ENCODE assay signal across 1 cellular context in the genomic region with DNA sequence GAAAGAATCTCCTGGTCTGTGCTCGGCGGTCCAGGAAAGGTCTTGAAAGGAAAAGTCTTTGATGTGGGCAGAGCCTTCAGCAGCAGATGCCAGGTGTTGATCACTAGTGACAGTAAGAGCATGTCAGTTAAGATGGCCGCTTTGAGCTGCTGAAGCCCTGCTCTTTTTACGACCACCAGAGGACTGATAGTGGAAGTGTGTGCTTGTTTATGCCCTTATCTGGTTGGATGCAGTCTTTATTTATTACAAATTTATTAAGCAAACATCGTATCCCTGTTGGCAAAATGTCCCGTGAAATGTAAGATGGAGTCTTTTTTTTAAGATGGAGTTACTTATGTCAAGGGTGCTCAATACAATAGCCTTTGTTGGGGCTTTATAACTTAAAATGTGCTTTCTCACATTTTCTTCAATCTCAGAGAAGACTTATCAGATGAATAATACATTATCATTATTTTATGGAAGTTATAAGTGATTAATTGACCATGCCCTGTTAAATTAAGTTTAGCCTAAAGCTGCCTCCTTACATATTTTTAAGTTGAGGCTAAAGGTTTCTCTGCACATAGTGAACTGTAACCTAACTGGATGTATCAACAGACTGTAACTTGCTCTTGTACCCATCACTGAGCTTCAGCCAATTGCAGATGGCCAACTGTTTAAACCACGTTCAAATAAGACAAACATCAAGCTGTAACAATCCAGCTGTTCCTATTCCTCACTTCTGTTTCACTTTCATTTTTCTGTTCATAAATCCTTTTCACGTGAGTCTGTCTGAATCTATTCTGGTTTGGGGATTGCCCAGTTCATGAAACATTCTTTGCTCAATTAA.
A peak's percentile ranks its signal among the peaks of the same experiment; 100 is the strongest.
TF ChIP-seq lines count a peak whose summit lies in the region.

No MANE protein-coding gene starts in this region.

TF ChIP-seq in K562, 482 proteins besides CTCF, POLR2A, EP300 and RAD21 (continued from another document and continues in another):
- TF ChIP-seq, protein P1, sequence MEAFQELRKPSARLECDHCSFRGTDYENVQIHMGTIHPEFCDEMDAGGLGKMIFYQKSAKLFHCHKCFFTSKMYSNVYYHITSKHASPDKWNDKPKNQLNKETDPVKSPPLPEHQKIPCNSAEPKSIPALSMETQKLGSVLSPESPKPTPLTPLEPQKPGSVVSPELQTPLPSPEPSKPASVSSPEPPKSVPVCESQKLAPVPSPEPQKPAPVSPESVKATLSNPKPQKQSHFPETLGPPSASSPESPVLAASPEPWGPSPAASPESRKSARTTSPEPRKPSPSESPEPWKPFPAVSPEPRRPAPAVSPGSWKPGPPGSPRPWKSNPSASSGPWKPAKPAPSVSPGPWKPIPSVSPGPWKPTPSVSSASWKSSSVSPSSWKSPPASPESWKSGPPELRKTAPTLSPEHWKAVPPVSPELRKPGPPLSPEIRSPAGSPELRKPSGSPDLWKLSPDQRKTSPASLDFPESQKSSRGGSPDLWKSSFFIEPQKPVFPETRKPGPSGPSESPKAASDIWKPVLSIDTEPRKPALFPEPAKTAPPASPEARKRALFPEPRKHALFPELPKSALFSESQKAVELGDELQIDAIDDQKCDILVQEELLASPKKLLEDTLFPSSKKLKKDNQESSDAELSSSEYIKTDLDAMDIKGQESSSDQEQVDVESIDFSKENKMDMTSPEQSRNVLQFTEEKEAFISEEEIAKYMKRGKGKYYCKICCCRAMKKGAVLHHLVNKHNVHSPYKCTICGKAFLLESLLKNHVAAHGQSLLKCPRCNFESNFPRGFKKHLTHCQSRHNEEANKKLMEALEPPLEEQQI (IDR thresholded peaks at IDR 0.05): no peak
- TF ChIP-seq PRMT5 (CRISPR knock-in tag; IDR thresholded peaks at IDR 0.05): no peak
- no peak for TF ChIP-seq NCOA4 (IDR thresholded peaks at IDR 0.05; ENCODE audit: partially characterized antibody)
- TF ChIP-seq CLOCK (CRISPR knock-in tag; IDR thresholded peaks at IDR 0.05; ENCODE audit: borderline replicate concordance): 0 out of 2 replicates have a peak, but pooled peaks have one; percentile 27
- peak; percentile 93 for TF ChIP-seq HOMEZ (CRISPR knock-in tag; IDR thresholded peaks at IDR 0.05)
- TF ChIP-seq ZNF717 (CRISPR knock-in tag; IDR thresholded peaks at IDR 0.05): peak; percentile 54; the same call in 1 of the 2 replicates
- TF ChIP-seq U2AF2 (optimal IDR thresholded peaks at IDR 0.05; ENCODE audit: low read depth, low read length): no peak
- peak; percentile 70; the same call in 1 of the 2 replicates for TF ChIP-seq RFX7 (CRISPR knock-in tag; IDR thresholded peaks at IDR 0.05)
- no peak for TF ChIP-seq CCAR2 (IDR thresholded peaks at IDR 0.05; ENCODE audit: low read depth, low read length)
- peak; percentile 92 for TF ChIP-seq KLF13 (tag; IDR thresholded peaks at IDR 0.05; ENCODE audit: borderline replicate concordance, low read depth)
- TF ChIP-seq ATF7 (IDR thresholded peaks at IDR 0.05): no peak
- peak in 1 of 2 experiments; percentile 96; a peak in 2 of 4 replicates for TF ChIP-seq TEAD1 (CRISPR knock-in tag; IDR thresholded peaks at IDR 0.05)
- TF ChIP-seq IRF2 (CRISPR knock-in tag; IDR thresholded peaks at IDR 0.05): no peak
- TF ChIP-seq SRSF3 (IDR thresholded peaks at IDR 0.05; ENCODE audit: insufficient read depth, low read length): no peak
- TF ChIP-seq ZNF561 (CRISPR knock-in tag; conservative IDR thresholded peaks at IDR 0.05): 0 out of 2 replicates have a peak, but pooled peaks have one; percentile 28
- no peak for TF ChIP-seq JUND (IDR thresholded peaks at IDR 0.05; ENCODE audit: borderline replicate concordance, low read depth, low read length)
- peak; percentile 93; the same call in 1 of the 3 replicates for TF ChIP-seq JUND (tag; IDR thresholded peaks at IDR 0.05; ENCODE audit: borderline replicate concordance, low read depth, low read length)
- peak; percentile 91 for TF ChIP-seq ZNF766 (CRISPR knock-in tag; conservative IDR thresholded peaks at IDR 0.05)
- TF ChIP-seq, protein P2, sequence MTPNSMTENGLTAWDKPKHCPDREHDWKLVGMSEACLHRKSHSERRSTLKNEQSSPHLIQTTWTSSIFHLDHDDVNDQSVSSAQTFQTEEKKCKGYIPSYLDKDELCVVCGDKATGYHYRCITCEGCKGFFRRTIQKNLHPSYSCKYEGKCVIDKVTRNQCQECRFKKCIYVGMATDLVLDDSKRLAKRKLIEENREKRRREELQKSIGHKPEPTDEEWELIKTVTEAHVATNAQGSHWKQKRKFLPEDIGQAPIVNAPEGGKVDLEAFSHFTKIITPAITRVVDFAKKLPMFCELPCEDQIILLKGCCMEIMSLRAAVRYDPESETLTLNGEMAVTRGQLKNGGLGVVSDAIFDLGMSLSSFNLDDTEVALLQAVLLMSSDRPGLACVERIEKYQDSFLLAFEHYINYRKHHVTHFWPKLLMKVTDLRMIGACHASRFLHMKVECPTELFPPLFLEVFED (CRISPR knock-in tag; conservative IDR thresholded peaks at IDR 0.05): 0 out of 2 replicates have a peak, but pooled peaks have one; percentile 68
- TF ChIP-seq POLR2H (tag; IDR thresholded peaks at IDR 0.05; ENCODE audit: low read depth): peak; percentile 92
- TF ChIP-seq DMBX1 (CRISPR knock-in tag; IDR thresholded peaks at IDR 0.05; ENCODE audit: borderline replicate concordance): peak; percentile 99
- 0 out of 2 replicates have a peak, but pooled peaks have one; percentile 25 for TF ChIP-seq ZNF512 (tag; IDR thresholded peaks at IDR 0.05)
- TF ChIP-seq CBX5 (IDR thresholded peaks at IDR 0.05; ENCODE audit: borderline replicate concordance, low read depth): no peak
- TF ChIP-seq ZNF75A (CRISPR knock-in tag; IDR thresholded peaks at IDR 0.05): peak; percentile 71; the same call in 1 of the 2 replicates
- TF ChIP-seq, protein P3, sequence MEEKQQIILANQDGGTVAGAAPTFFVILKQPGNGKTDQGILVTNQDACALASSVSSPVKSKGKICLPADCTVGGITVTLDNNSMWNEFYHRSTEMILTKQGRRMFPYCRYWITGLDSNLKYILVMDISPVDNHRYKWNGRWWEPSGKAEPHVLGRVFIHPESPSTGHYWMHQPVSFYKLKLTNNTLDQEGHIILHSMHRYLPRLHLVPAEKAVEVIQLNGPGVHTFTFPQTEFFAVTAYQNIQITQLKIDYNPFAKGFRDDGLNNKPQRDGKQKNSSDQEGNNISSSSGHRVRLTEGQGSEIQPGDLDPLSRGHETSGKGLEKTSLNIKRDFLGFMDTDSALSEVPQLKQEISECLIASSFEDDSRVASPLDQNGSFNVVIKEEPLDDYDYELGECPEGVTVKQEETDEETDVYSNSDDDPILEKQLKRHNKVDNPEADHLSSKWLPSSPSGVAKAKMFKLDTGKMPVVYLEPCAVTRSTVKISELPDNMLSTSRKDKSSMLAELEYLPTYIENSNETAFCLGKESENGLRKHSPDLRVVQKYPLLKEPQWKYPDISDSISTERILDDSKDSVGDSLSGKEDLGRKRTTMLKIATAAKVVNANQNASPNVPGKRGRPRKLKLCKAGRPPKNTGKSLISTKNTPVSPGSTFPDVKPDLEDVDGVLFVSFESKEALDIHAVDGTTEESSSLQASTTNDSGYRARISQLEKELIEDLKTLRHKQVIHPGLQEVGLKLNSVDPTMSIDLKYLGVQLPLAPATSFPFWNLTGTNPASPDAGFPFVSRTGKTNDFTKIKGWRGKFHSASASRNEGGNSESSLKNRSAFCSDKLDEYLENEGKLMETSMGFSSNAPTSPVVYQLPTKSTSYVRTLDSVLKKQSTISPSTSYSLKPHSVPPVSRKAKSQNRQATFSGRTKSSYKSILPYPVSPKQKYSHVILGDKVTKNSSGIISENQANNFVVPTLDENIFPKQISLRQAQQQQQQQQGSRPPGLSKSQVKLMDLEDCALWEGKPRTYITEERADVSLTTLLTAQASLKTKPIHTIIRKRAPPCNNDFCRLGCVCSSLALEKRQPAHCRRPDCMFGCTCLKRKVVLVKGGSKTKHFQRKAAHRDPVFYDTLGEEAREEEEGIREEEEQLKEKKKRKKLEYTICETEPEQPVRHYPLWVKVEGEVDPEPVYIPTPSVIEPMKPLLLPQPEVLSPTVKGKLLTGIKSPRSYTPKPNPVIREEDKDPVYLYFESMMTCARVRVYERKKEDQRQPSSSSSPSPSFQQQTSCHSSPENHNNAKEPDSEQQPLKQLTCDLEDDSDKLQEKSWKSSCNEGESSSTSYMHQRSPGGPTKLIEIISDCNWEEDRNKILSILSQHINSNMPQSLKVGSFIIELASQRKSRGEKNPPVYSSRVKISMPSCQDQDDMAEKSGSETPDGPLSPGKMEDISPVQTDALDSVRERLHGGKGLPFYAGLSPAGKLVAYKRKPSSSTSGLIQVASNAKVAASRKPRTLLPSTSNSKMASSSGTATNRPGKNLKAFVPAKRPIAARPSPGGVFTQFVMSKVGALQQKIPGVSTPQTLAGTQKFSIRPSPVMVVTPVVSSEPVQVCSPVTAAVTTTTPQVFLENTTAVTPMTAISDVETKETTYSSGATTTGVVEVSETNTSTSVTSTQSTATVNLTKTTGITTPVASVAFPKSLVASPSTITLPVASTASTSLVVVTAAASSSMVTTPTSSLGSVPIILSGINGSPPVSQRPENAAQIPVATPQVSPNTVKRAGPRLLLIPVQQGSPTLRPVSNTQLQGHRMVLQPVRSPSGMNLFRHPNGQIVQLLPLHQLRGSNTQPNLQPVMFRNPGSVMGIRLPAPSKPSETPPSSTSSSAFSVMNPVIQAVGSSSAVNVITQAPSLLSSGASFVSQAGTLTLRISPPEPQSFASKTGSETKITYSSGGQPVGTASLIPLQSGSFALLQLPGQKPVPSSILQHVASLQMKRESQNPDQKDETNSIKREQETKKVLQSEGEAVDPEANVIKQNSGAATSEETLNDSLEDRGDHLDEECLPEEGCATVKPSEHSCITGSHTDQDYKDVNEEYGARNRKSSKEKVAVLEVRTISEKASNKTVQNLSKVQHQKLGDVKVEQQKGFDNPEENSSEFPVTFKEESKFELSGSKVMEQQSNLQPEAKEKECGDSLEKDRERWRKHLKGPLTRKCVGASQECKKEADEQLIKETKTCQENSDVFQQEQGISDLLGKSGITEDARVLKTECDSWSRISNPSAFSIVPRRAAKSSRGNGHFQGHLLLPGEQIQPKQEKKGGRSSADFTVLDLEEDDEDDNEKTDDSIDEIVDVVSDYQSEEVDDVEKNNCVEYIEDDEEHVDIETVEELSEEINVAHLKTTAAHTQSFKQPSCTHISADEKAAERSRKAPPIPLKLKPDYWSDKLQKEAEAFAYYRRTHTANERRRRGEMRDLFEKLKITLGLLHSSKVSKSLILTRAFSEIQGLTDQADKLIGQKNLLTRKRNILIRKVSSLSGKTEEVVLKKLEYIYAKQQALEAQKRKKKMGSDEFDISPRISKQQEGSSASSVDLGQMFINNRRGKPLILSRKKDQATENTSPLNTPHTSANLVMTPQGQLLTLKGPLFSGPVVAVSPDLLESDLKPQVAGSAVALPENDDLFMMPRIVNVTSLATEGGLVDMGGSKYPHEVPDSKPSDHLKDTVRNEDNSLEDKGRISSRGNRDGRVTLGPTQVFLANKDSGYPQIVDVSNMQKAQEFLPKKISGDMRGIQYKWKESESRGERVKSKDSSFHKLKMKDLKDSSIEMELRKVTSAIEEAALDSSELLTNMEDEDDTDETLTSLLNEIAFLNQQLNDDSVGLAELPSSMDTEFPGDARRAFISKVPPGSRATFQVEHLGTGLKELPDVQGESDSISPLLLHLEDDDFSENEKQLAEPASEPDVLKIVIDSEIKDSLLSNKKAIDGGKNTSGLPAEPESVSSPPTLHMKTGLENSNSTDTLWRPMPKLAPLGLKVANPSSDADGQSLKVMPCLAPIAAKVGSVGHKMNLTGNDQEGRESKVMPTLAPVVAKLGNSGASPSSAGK (IDR thresholded peaks at IDR 0.05): 0 out of 2 replicates have a peak, but pooled peaks have one; percentile 21
- TF ChIP-seq THRA (IDR thresholded peaks at IDR 0.05): no peak
- TF ChIP-seq BACH1 (tag; IDR thresholded peaks at IDR 0.05): peak; percentile 95
- peak; percentile 58; the same call in 1 of the 2 replicates for TF ChIP-seq NFIX (CRISPR knock-in tag; IDR thresholded peaks at IDR 0.05; ENCODE audit: low read depth)
